Comparison of ENCODE assay signal across 8 cellular contexts in the genomic region with DNA sequence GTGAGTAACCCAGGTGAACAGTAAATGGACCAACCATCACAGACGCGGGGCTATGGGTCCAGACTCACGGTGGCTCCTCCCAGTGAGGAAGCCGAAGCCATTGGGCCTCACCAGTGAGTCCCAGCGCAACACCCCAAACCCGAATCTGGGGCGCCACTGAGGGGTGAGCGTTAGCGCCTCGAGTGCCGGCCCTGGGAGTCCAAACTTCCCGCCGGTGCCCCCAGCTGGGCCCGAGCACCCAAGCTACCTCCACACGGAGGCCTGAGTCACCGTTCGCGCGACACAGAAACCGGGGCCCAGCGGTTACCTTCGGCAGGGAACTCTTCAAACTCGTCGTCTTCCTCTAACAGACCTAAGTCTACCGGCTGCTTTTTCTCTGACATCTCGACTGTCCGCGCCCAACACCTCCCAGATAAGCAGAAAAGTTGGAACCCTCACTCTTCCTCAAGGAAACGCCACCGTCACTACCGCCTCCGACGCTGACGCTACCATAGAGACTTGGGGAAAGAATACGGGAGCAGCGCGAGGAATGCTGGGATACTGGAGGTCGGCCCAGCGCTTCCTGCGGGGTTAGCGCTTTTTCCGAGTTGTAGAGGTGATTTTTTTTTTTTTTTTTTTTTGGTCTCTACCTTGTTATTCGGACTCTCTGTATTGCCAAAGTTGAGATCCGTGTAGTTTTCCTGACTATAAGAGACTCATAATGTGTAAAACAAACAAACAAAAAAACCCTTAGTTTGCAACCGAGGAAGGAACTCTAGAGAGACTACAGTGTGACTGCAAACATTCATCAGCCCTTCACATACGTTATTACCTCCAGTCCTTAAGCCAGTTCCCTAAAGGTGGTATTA. TPM values are rescaled to one million over a fixed set of nuclear protein-coding genes. Genes with fewer than 3 reads are reported as not detected.
DNase-seq lines count a peak whose midpoint lies in the region; ATAC-seq, FAIRE-seq and TF ChIP-seq lines count a peak whose summit lies in the region.

TSS of gene SEM1 (minus strand) at position 466 of the 848 bp plus-strand sequence. CDS start at position 383, 83 bp downstream.

- no peaks in the 10 kb centered on the region for H3K36me3 ChIP-seq in astrocyte (ENCODE audit: insufficient read depth, low read length)
- H3K36me3 ChIP-seq in hepatocyte (replicated peaks; ENCODE audit: insufficient read depth, low read depth): no peaks in the 10 kb centered on the region

- H3K9me2 ChIP-seq in hepatocyte (replicated peaks; ENCODE audit: insufficient read depth): no peaks in the 10 kb centered on the region

- ATAC-seq in HG02852 (IDR thresholded peaks at IDR 0.05; ENCODE audit: unreplicated experiment): peak; percentile 92

- H3K9me3 ChIP-seq in astrocyte (ENCODE audit: insufficient read depth, low read depth, low read length) (peaks cover 6% of the 10 kb centered on the region), hepatocyte (ENCODE audit: low read depth) (no peaks in the 10 kb centered on the region)

- DNase-seq in NCI-H1694 (lab: John Stamatoyannopoulos, UW): peak; percentile 85
- DNase-seq in T-helper 2 cell treated with Interferon-gamma antibody and Interleukin-4, amounts not matched to agents 5 μg/mL and 100 μg/mL, for 36 hours (ENCODE audit: low spot score): peak; percentile 62
- DNase-seq in astrocyte (ENCODE audit: low read depth): peak; percentile 82
- DNase-seq in hepatocyte (ENCODE audit: low spot score): peak; percentile 92
- peak; percentile 79 for DNase-seq in renal cortical epithelial cell (ENCODE audit: low read depth)
- DNase-seq in cortex of kidney (lab: John Stamatoyannopoulos, UW): no peak

- 2% methylated on average over 43 of the region's 46 CpGs for WGBS in hepatocyte (ENCODE audit: low lambda C conversion rate, missing lambda C conversion rate)

- H3K4me3 Mint-ChIP-seq in T-helper 2 cell treated with Interferon-gamma antibody and Interleukin-4, amounts not matched to agents 5 μg/mL and 100 μg/mL, for 36 hours: peak within 1 kb of the TSS; percentile 97
- peak within 1 kb of the TSS; percentile 99 for H3K4me3 Mint-ChIP-seq in astrocyte (ENCODE audit: unreplicated experiment)

- peaks cover 22% of the 10 kb centered on the region for H3K4me1 Mint-ChIP-seq in T-helper 2 cell treated with Interferon-gamma antibody and Interleukin-4, amounts not matched to agents 5 μg/mL and 100 μg/mL, for 36 hours (ENCODE audit: low read depth)
- H3K4me1 Mint-ChIP-seq in astrocyte (ENCODE audit: low read depth, unreplicated experiment): peaks cover 6% of the 10 kb centered on the region

- TF ChIP-seq POLR2A in GM15510 (IDR thresholded peaks at IDR 0.05; ENCODE audit: borderline replicate concordance, extremely low read depth, insufficient read length): peak; percentile 62

- H3K4me2 ChIP-seq in astrocyte (ENCODE audit: low read length): peak within 1 kb of the TSS; percentile 88
- peak within 1 kb of the TSS; percentile 85 for H3K4me2 ChIP-seq in hepatocyte

- H3K27me3 ChIP-seq in astrocyte (ENCODE audit: insufficient read depth, low read length) (no peaks in the 10 kb centered on the region), hepatocyte (no peaks in the 10 kb centered on the region)

- H3K27me3 Mint-ChIP-seq in T-helper 2 cell treated with Interferon-gamma antibody and Interleukin-4, amounts not matched to agents 5 μg/mL and 100 μg/mL, for 36 hours (ENCODE audit: low read depth): no peaks in the 10 kb centered on the region
- H3K27me3 Mint-ChIP-seq in astrocyte (ENCODE audit: low read depth, unreplicated experiment): no peaks in the 10 kb centered on the region

- H3K27ac Mint-ChIP-seq in T-helper 2 cell treated with Interferon-gamma antibody and Interleukin-4, amounts not matched to agents 5 μg/mL and 100 μg/mL, for 36 hours: peak within 1 kb of the TSS; percentile 96
- peak within 1 kb of the TSS; percentile 99 for H3K27ac Mint-ChIP-seq in astrocyte (ENCODE audit: unreplicated experiment)

- FAIRE-seq in astrocyte (lab: Jason Lieb, UNC): peak; percentile 71

- peaks cover 19% of the 10 kb centered on the region for H3K36me3 Mint-ChIP-seq in T-helper 2 cell treated with Interferon-gamma antibody and Interleukin-4, amounts not matched to agents 5 μg/mL and 100 μg/mL, for 36 hours (ENCODE audit: low read depth)
- H3K36me3 Mint-ChIP-seq in astrocyte (ENCODE audit: low read depth, unreplicated experiment): peaks cover 2% of the 10 kb centered on the region

- peaks cover 46% of the 10 kb centered on the region for H3K79me2 ChIP-seq in astrocyte (ENCODE audit: insufficient read depth, low read length)
- peaks cover 46% of the 10 kb centered on the region for H3K79me2 ChIP-seq in hepatocyte

- H3K9me3 Mint-ChIP-seq in T-helper 2 cell treated with Interferon-gamma antibody and Interleukin-4, amounts not matched to agents 5 μg/mL and 100 μg/mL, for 36 hours: peaks cover 21% of the 10 kb centered on the region
- H3K9me3 Mint-ChIP-seq in astrocyte (ENCODE audit: unreplicated experiment): peaks cover 15% of the 10 kb centered on the region

- peaks cover 37% of the 10 kb centered on the region for H4K20me1 ChIP-seq in astrocyte (ENCODE audit: insufficient read depth, low read length)
- H4K20me1 ChIP-seq in hepatocyte (ENCODE audit: insufficient read depth, poor library complexity, severe bottlenecking): peaks cover 16% of the 10 kb centered on the region

- H3K4me3 ChIP-seq in astrocyte (ENCODE audit: insufficient read depth, low read depth, low read length): peak within 1 kb of the TSS; percentile 94
- H3K4me3 ChIP-seq in hepatocyte: peak within 1 kb of the TSS; percentile 68

- H3K27ac ChIP-seq in astrocyte (ENCODE audit: low read depth, low read length) (peak within 1 kb of the TSS; percentile 95), hepatocyte (peak within 1 kb of the TSS; percentile 92)

- H3K4me1 ChIP-seq in astrocyte (ENCODE audit: insufficient read depth, low read length): peaks cover 4% of the 10 kb centered on the region
- H3K4me1 ChIP-seq in hepatocyte (ENCODE audit: insufficient read depth): peaks cover 13% of the 10 kb centered on the region

- peak within 1 kb of the TSS; percentile 95 for H3K9ac ChIP-seq in astrocyte (ENCODE audit: low read length)

- TF ChIP-seq CTCF in astrocyte (IDR thresholded peaks at IDR 0.05; ENCODE audit: insufficient read depth, low read depth, low read length) (no peak), hepatocyte (IDR thresholded peaks at IDR 0.05; ENCODE audit: poor library complexity) (no peak)

- H2AFZ ChIP-seq in astrocyte (ENCODE audit: low read depth, low read length) (peak within 1 kb of the TSS; percentile 93), hepatocyte (peak within 1 kb of the TSS; percentile 91)

RNA-seq across cellular contexts. Expression of gene SEM1, which starts in this region (rescaled TPM):
- total RNA-seq in astrocyte (47.6 and 50.8 TPM in 2 replicates), hepatocyte (22.0 and 26.8 TPM in 2 replicates), renal cortical epithelial cell (19.6 and 30.1 TPM in 2 replicates)
- 262 and 288 TPM in 2 replicates for polyA plus RNA-seq in hepatocyte
